In the genomic region with DNA sequence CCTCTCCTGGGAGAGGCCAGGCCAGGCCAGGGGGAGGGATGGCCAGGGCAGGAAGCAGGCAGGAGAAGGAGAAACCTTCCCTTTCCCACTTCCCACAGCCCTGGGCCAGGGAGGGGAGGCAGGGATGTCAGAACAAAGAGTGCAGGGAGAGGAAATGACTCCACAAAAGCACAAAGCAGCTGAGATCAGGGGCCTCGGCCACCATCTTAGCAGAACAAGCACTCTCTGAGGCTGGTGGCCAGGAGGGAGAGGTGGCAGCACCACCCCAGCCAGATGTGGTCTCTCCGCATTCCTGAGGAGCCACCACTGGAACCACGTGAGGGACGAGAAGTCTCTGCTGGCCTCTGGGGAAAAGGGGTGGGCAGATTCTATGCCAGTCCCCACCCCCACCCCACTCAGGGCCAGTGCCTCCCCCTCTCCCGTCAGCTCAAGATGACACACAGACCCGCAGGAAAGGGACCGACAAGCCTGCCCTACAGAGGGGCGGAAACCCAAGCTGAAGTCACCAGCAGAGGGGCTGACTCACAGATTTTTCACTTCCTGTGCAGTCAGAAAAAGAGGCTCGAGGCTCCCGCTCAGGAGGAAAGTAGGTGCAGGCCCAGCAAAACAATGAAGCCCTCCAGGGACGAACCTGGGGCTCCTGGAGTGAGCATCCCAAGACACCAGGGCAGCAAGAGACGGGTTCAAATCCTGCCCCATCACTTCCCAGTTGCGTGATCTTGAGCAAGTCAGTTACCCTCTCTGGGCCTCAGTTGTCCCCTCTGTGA, we compare ENCODE assay signal across 9 cellular contexts. TPM values are rescaled to one million over a fixed set of nuclear protein-coding genes. Genes with fewer than 3 reads are reported as not detected.
DNase-seq lines count a peak whose midpoint lies in the region; ATAC-seq, FAIRE-seq and TF ChIP-seq lines count a peak whose summit lies in the region.
"Had no signal": no experiment of that assay in that cellular context is flagged by ENCODE, and none has a peak within 500 bp of the region (broad histone marks: within the 10 kb centered on the region; RNA-seq: fewer than 3 reads in every experiment).

No MANE protein-coding gene starts in this region.

- FAIRE-seq in HepG2 (lab: Jason Lieb, UNC): no peak
- peak; percentile 54 for FAIRE-seq in astrocyte (lab: Jason Lieb, UNC)
- FAIRE-seq: A204.1 had no signal

- no peaks in the 10 kb centered on the region for H3K36me3 ChIP-seq in liver (ENCODE audit: control insufficient read depth in 4 of 4, insufficient read depth in 3 of 4, low read depth in 1 of 4, low read length in 3 of 4)
- H3K36me3 ChIP-seq in HepG2 (replicated peaks in 1 of 2; ENCODE audit: control insufficient read depth in 1 of 2, insufficient read depth in 2 of 2, low read length in 2 of 2): 0 out of 5 replicates have a peak, but pooled peaks cover 0 to 2% of the 10 kb centered on the region in 2 experiments
- H3K36me3 ChIP-seq in astrocyte (ENCODE audit: insufficient read depth, low read length): no peaks in the 10 kb centered on the region

- BruUV-seq in HepG2 (replicated peaks; lab: Mats Ljungman, UMichigan): no TSS peak

- peaks cover 7% of the 10 kb centered on the region for H3K9me3 Mint-ChIP-seq in astrocyte (ENCODE audit: unreplicated experiment)

- peak overlapping the region; percentile 84 for H3K27ac Mint-ChIP-seq in astrocyte (ENCODE audit: unreplicated experiment)

- TF ChIP-seq EP300 in HepG2 (IDR thresholded peaks at IDR 0.05; ENCODE audit: low read depth in 2 of 2, low read length in 2 of 2): no peak
- TF ChIP-seq EP300 in HepG2 (CRISPR knock-in tag; IDR thresholded peaks at IDR 0.05; ENCODE audit: borderline replicate concordance): no peak

- peaks cover 48% of the 10 kb centered on the region for H3K4me1 Mint-ChIP-seq in astrocyte (ENCODE audit: low read depth, unreplicated experiment)

- peak; percentile 10 for TF ChIP-seq CTCF in liver (IDR thresholded peaks at IDR 0.05; ENCODE audit: low read depth, low read length, missing input control)
- no peak for TF ChIP-seq CTCF in HepG2 (CRISPR knock-in tag; IDR thresholded peaks at IDR 0.05)
- no peak for TF ChIP-seq CTCF in astrocyte (IDR thresholded peaks at IDR 0.05; ENCODE audit: insufficient read depth, low read depth, low read length)

- no peak for ATAC-seq in HepG2
- peak; percentile 58 for ATAC-seq in HG03521 (IDR thresholded peaks at IDR 0.05; ENCODE audit: unreplicated experiment)
- no peak for ATAC-seq in HG02623 (IDR thresholded peaks at IDR 0.05; ENCODE audit: unreplicated experiment)

- H3K4me2 ChIP-seq in HepG2 (ENCODE audit: low read depth, low read length) (no peak overlapping the region), astrocyte (ENCODE audit: low read length) (peak overlapping the region; percentile 79)

- H3K36me3 Mint-ChIP-seq in astrocyte (ENCODE audit: low read depth, unreplicated experiment): peaks cover 2% of the 10 kb centered on the region

- H3K4me3 ChIP-seq in liver (ENCODE audit: low read depth in 1 of 3, low read length in 3 of 3): no peak overlapping the region
- H3K4me3 ChIP-seq in HepG2 (replicated peaks in 1 of 3; ENCODE audit: insufficient read depth in 1 of 3, low read depth in 2 of 3, low read length in 3 of 3): no peak overlapping the region
- H3K4me3 ChIP-seq in astrocyte (ENCODE audit: insufficient read depth, low read depth, low read length): no peak overlapping the region

- intact Hi-C loops in HepG2 (cut with micrococcal nuclease; ENCODE audit: unreplicated experiment): no loop called here

- 68% methylated on average over 13 of the region's 13 CpGs for WGBS in liver
- WGBS in HepG2 (ENCODE audit: low lambda C conversion rate): 82% methylated on average over 4 of the region's 13 CpGs

- H3K9me3 ChIP-seq in liver (ENCODE audit: control insufficient read depth in 4 of 4, low read length in 3 of 4) (no peaks in the 10 kb centered on the region), HepG2 (ENCODE audit: low read length) (no peaks in the 10 kb centered on the region), astrocyte (ENCODE audit: insufficient read depth, low read depth, low read length) (no peaks in the 10 kb centered on the region)

- H3K27ac ChIP-seq in liver (ENCODE audit: low read depth in 1 of 2, low read length in 2 of 2) (peak overlapping the region; percentile 50 to 78), HepG2 (ENCODE audit: extremely low read length, insufficient read depth, low read length) (no peak overlapping the region), astrocyte (ENCODE audit: low read depth, low read length) (peak overlapping the region; percentile 95)

- peak in 1 of 2 donors; percentile 8 for TF ChIP-seq RAD21 in liver (IDR thresholded peaks at IDR 0.05)
- TF ChIP-seq RAD21 in HepG2 (CRISPR knock-in tag; IDR thresholded peaks at IDR 0.05): no peak

- H3K9ac ChIP-seq in liver (ENCODE audit: low read depth in 1 of 2, low read length in 2 of 2) (peak overlapping the region in 1 of 2 donors; percentile 21), HepG2 (ENCODE audit: insufficient read depth, low read depth, low read length) (no peak overlapping the region), astrocyte (ENCODE audit: low read length) (peak overlapping the region; percentile 77)

- H3K27me3 ChIP-seq in liver (ENCODE audit: control insufficient read depth in 4 of 4, insufficient read depth in 4 of 4, low read length in 3 of 4) (no peaks in the 10 kb centered on the region), HepG2 (ENCODE audit: control insufficient read depth in 1 of 2, insufficient read depth in 2 of 2, low read length in 2 of 2) (no peaks in the 10 kb centered on the region), astrocyte (ENCODE audit: insufficient read depth, low read length) (no peaks in the 10 kb centered on the region)

- no peak for DNase-seq in HepG2 (ENCODE audit: low spot score)
- DNase-seq in T-helper 22 cell (ENCODE audit: low read depth): peak; percentile 81
- peak; percentile 93 for DNase-seq in astrocyte (ENCODE audit: low read depth)
- DNase-seq in left kidney (ENCODE audit: low read depth, low spot score): peak; percentile 66
- DNase-seq in stimulated activated CD8-positive, alpha-beta memory T cell treated with anti-CD3 and anti-CD28 coated beads, Interleukin-15, amount 100 ng/mL, for 24 hours (ENCODE audit: low read depth): peak; percentile 50

- H3K27me3 Mint-ChIP-seq in astrocyte (ENCODE audit: low read depth, unreplicated experiment): no peaks in the 10 kb centered on the region

- H3K79me2 ChIP-seq in HepG2 (ENCODE audit: insufficient read depth, low read length): peaks cover 34% of the 10 kb centered on the region
- peaks cover 98% of the 10 kb centered on the region for H3K79me2 ChIP-seq in astrocyte (ENCODE audit: insufficient read depth, low read length)

- H3K4me1 ChIP-seq in liver (ENCODE audit: control insufficient read depth in 4 of 4, insufficient read depth in 4 of 4, low read length in 3 of 4) (peaks cover 10 to 32% (median 18%) of the 10 kb centered on the region in 4 donors), HepG2 (ENCODE audit: insufficient read depth, low read length) (peaks cover 38% of the 10 kb centered on the region), astrocyte (ENCODE audit: insufficient read depth, low read length) (peaks cover 74% of the 10 kb centered on the region)

- no peak overlapping the region for H3K4me3 Mint-ChIP-seq in astrocyte (ENCODE audit: unreplicated experiment)

- no peaks in the 10 kb centered on the region; the same call in 1 of the 2 replicates for H4K20me1 ChIP-seq in HepG2 (ENCODE audit: insufficient read depth, low read length)
- peaks cover 69% of the 10 kb centered on the region for H4K20me1 ChIP-seq in astrocyte (ENCODE audit: insufficient read depth, low read length)

- H2AFZ ChIP-seq in HepG2 (ENCODE audit: low read length): no peak overlapping the region
- H2AFZ ChIP-seq in astrocyte (ENCODE audit: low read depth, low read length): peak overlapping the region; percentile 0

- POLR2A ChIA-PET in HepG2 (lab: Yijun Ruan, JAX): no interaction called here

- CTCF ChIA-PET in HepG2 (lab: Yijun Ruan, JAX; ENCODE audit: low intra/inter-chr PET ratio, low total read pairs): no interaction called here

- no peak for TF ChIP-seq POLR2A in HepG2 (IDR thresholded peaks at IDR 0.05; ENCODE audit: insufficient read depth in 1 of 2, low read depth in 2 of 2, low read length in 2 of 2)

- in situ Hi-C loops in HepG2 (cut with HindIII; ENCODE audit: extremely low pct_ligation_motif_present, low pct_unique_long_range_greater_than_20kb): no loop called here

RNA-seq across cellular contexts. Expression of a gene that starts 24.1 kb away (rescaled TPM):
- 100 to 1,000 TPM; 162 to 287 TPM for total RNA-seq in liver
- polyA plus RNA-seq in liver: 100 to 1,000 TPM; 201 to 424 TPM
- total RNA-seq in HepG2 (2016; rRNA removed; fragmentation: Illumina TruSeq; extraction: Trizol): 58.5 and 76.4 TPM in 2 replicates
- 7.2 and 7.7 TPM in 2 replicates for total RNA-seq in HepG2 (2016; cell fraction: cytosol; rRNA removed; fragmentation: Illumina TruSeq; extraction: Trizol; ENCODE audit: low read depth)
- 53.0 and 79.3 TPM in 2 replicates for total RNA-seq in HepG2 (2016; cell fraction: insoluble cytoplasmic fraction; rRNA removed; fragmentation: Illumina TruSeq; extraction: Trizol)
- 22.0 and 22.8 TPM in 2 replicates for total RNA-seq in HepG2 (2016; cell fraction: membrane; rRNA removed; fragmentation: Illumina TruSeq; extraction: Trizol)
- 52.1 and 60.8 TPM in 2 replicates for total RNA-seq in HepG2 (2016; cell fraction: nucleus; rRNA removed; fragmentation: Illumina TruSeq; extraction: Trizol)
- polyA plus RNA-seq in HepG2 (2011; rRNA removed): 229 and 240 TPM in 2 replicates
- 210 and 362 TPM in 2 replicates for polyA plus RNA-seq in HepG2 (2011; cell fraction: cytosol; rRNA removed)
- polyA plus RNA-seq in HepG2 (2011; cell fraction: nucleus; rRNA removed): 328 and 432 TPM in 2 replicates
- 87.2 and 88.3 TPM in 2 replicates for polyA plus RNA-seq in HepG2 (2012)
- polyA plus RNA-seq in HepG2 (2016; cell fraction: cytosol; fragmentation: Illumina TruSeq; extraction: Trizol; ENCODE audit: low read depth): 7.1 and 8.1 TPM in 2 replicates
- 53.0 and 59.0 TPM in 2 replicates for polyA plus RNA-seq in HepG2 (2016; cell fraction: insoluble cytoplasmic fraction; fragmentation: Illumina TruSeq; extraction: Trizol; ENCODE audit: low read depth)
- polyA plus RNA-seq in HepG2 (2016; cell fraction: membrane; fragmentation: Illumina TruSeq; extraction: Trizol; ENCODE audit: low read depth): 16.0 and 17.1 TPM in 2 replicates
- 91.4 and 94.6 TPM in 2 replicates for polyA plus RNA-seq in HepG2 (2016; cell fraction: nucleus; fragmentation: Illumina TruSeq; extraction: Trizol; ENCODE audit: insufficient read depth, low read depth)
- polyA minus RNA-seq in HepG2 (2011; rRNA and poly(A)+ RNA removed; ENCODE audit: low replicate concordance): 12.3 and 373 TPM in 2 replicates
- 140 and 148 TPM in 2 replicates for polyA minus RNA-seq in HepG2 (2011; cell fraction: cytosol; rRNA and poly(A)+ RNA removed)
- polyA minus RNA-seq in HepG2 (2011; cell fraction: nucleus; rRNA and poly(A)+ RNA removed): 129 and 138 TPM in 2 replicates
- 10.4 and 13.8 TPM in 2 replicates for total RNA-seq in astrocyte

RNA-seq across cellular contexts. Expression of a gene that starts 30.0 kb away (rescaled TPM):
- 1 to 10 TPM; 2.6 to 7.4 TPM for total RNA-seq in liver
- 1 to 10 TPM in 1 of 2 donors, under 1 TPM in 1; 0.88 to 3.4 TPM for polyA plus RNA-seq in liver
- total RNA-seq in HepG2 (2016; rRNA removed; fragmentation: Illumina TruSeq; extraction: Trizol): 16.3 and 16.7 TPM in 2 replicates
- 1.4 and 1.9 TPM in 2 replicates for total RNA-seq in HepG2 (2016; cell fraction: cytosol; rRNA removed; fragmentation: Illumina TruSeq; extraction: Trizol; ENCODE audit: low read depth)
- 12.2 and 17.7 TPM in 2 replicates for total RNA-seq in HepG2 (2016; cell fraction: insoluble cytoplasmic fraction; rRNA removed; fragmentation: Illumina TruSeq; extraction: Trizol)
- total RNA-seq in HepG2 (2016; cell fraction: membrane; rRNA removed; fragmentation: Illumina TruSeq; extraction: Trizol): 3.8 and 4.9 TPM in 2 replicates
- total RNA-seq in HepG2 (2016; cell fraction: nucleus; rRNA removed; fragmentation: Illumina TruSeq; extraction: Trizol): 10.0 and 11.1 TPM in 2 replicates
- polyA plus RNA-seq in HepG2 (2011; rRNA removed): 6.9 and 7.3 TPM in 2 replicates
- 8.4 and 12.3 TPM in 2 replicates for polyA plus RNA-seq in HepG2 (2011; cell fraction: cytosol; rRNA removed)
- 21.1 and 21.8 TPM in 2 replicates for polyA plus RNA-seq in HepG2 (2011; cell fraction: nucleus; rRNA removed)
- polyA plus RNA-seq in HepG2 (2012): 5.7 and 8.6 TPM in 2 replicates
- 0.47 and 1.00 TPM in 2 replicates for polyA plus RNA-seq in HepG2 (2016; cell fraction: cytosol; fragmentation: Illumina TruSeq; extraction: Trizol; ENCODE audit: low read depth)
- 9.4 and 11.8 TPM in 2 replicates for polyA plus RNA-seq in HepG2 (2016; cell fraction: insoluble cytoplasmic fraction; fragmentation: Illumina TruSeq; extraction: Trizol; ENCODE audit: low read depth)
- polyA plus RNA-seq in HepG2 (2016; cell fraction: membrane; fragmentation: Illumina TruSeq; extraction: Trizol; ENCODE audit: low read depth): 1.5 and 1.6 TPM in 2 replicates
- polyA plus RNA-seq in HepG2 (2016; cell fraction: nucleus; fragmentation: Illumina TruSeq; extraction: Trizol; ENCODE audit: insufficient read depth, low read depth): 13.9 and 14.1 TPM in 2 replicates
- 2.4 and 21.3 TPM in 2 replicates for polyA minus RNA-seq in HepG2 (2011; rRNA and poly(A)+ RNA removed; ENCODE audit: low replicate concordance)
- polyA minus RNA-seq in HepG2 (2011; cell fraction: cytosol; rRNA and poly(A)+ RNA removed): 10.2 and 10.5 TPM in 2 replicates
- 4.0 and 6.3 TPM in 2 replicates for polyA minus RNA-seq in HepG2 (2011; cell fraction: nucleus; rRNA and poly(A)+ RNA removed)
- total RNA-seq in astrocyte: 34.2 and 39.6 TPM in 2 replicates
